In genomic region chr10:15122477-15123030, GRCh38 we compare ENCODE assay signal across 12 cellular contexts. TPM values are rescaled to one million over a fixed set of nuclear protein-coding genes. Genes with fewer than 3 reads are reported as not detected.
DNase-seq lines count a peak whose midpoint lies in the region; ATAC-seq and TF ChIP-seq lines count a peak whose summit lies in the region.
"Had no signal": no experiment of that assay in that cellular context is flagged by ENCODE, and none has a peak within 500 bp of the region (broad histone marks: within the 10 kb centered on the region; RNA-seq: fewer than 3 reads in every experiment).

No MANE protein-coding gene starts in this region.

- no peak overlapping the region for H3K4me2 ChIP-seq in mesendoderm (ENCODE audit: low read length)

- peaks cover 39% of the 10 kb centered on the region for H3K36me3 Mint-ChIP-seq in activated CD4-positive, alpha-beta T cell treated with anti-CD3 and anti-CD28 coated beads, Interleukin-2, amount 10 ng/mL, durations not matched to agents 7 days and 5 days (ENCODE audit: low read depth)
- H3K36me3 Mint-ChIP-seq in memory B cell = peaks cover 13% of the 10 kb centered on the region

- H3K79me2 ChIP-seq in mesendoderm (ENCODE audit: control insufficient read depth, insufficient read depth, low read length) = no peaks in the 10 kb centered on the region

- H3K27me3 Mint-ChIP-seq in activated CD4-positive, alpha-beta T cell treated with anti-CD3 and anti-CD28 coated beads, Interleukin-2, amount 10 ng/mL, durations not matched to agents 7 days and 5 days = no peaks in the 10 kb centered on the region
- H3K27me3 Mint-ChIP-seq in memory B cell = no peaks in the 10 kb centered on the region

- POLR2A ChIA-PET in activated CD4-positive, alpha-beta T cell treated with anti-CD3 and anti-CD28 coated beads, Interleukin-2, amount 10 ng/mL, durations not matched to agents 7 days and 5 days (lab: Charles Lee) = no interaction called here

- no peak overlapping the region for H2BK5ac ChIP-seq in mesendoderm (ENCODE audit: low read length)

- H3K27me3 ChIP-seq in dorsolateral prefrontal cortex = no peaks in the 10 kb centered on the region
- no peaks in the 10 kb centered on the region for H3K27me3 ChIP-seq in mesendoderm (ENCODE audit: insufficient read depth, low read length, poor library complexity)
- H3K27me3 ChIP-seq: gastroesophageal sphincter had no signal

- no peak overlapping the region for H4K8ac ChIP-seq in mesendoderm (ENCODE audit: low read depth, low read length)

- peaks cover 6% of the 10 kb centered on the region for H3K9me3 Mint-ChIP-seq in activated CD4-positive, alpha-beta T cell treated with anti-CD3 and anti-CD28 coated beads, Interleukin-2, amount 10 ng/mL, durations not matched to agents 7 days and 5 days
- no peaks in the 10 kb centered on the region for H3K9me3 Mint-ChIP-seq in memory B cell
- H3K9me3 Mint-ChIP-seq: neural crest cell had no signal

- WGBS in mesendoderm (ENCODE audit: extremely low coverage, insufficient coverage, low lambda C conversion rate) = no CpG with 5 or more reads among the region's 9 CpGs

- no peak overlapping the region for H3K23ac ChIP-seq in mesendoderm (ENCODE audit: low read length)

- H3K18ac ChIP-seq in mesendoderm (ENCODE audit: low read length) = no peak overlapping the region

- ATAC-seq in GM21723 (IDR thresholded peaks at IDR 0.05; ENCODE audit: unreplicated experiment) (peak; percentile 88), HG03439 (IDR thresholded peaks at IDR 0.05; ENCODE audit: unreplicated experiment) (peak; percentile 80), memory B cell (ENCODE audit: low read depth) (peak; percentile 27)
- ATAC-seq: gastroesophageal sphincter had no signal

- CTCF ChIA-PET in activated CD4-positive, alpha-beta T cell treated with anti-CD3 and anti-CD28 coated beads, Interleukin-2, amount 10 ng/mL, durations not matched to agents 7 days and 5 days (lab: Charles Lee) = interaction anchor here (0.5 to 1.4 kb wide), 3 partner anchors 10 to 431 kb away, joined by 3 to 5 read pairs (median 3); no protein-coding TSS in a partner anchor

- H2AK5ac ChIP-seq in mesendoderm (ENCODE audit: low read length) = no peak overlapping the region

- intact Hi-C loops in dorsolateral prefrontal cortex (cut with DNase I) = no loop called here

- H2BK120ac ChIP-seq in mesendoderm (ENCODE audit: low read depth, low read length) = no peak overlapping the region

- H3K4ac ChIP-seq in mesendoderm (ENCODE audit: low read depth, low read length) = no peak overlapping the region

- H2BK15ac ChIP-seq in mesendoderm (replicated peaks; ENCODE audit: low read depth) = no peak overlapping the region

- no peak for TF ChIP-seq CTCF in dorsolateral prefrontal cortex (IDR thresholded peaks at IDR 0.05 in 54 of 56, conservative IDR thresholded peaks at IDR 0.05 in 2 of 56; ENCODE audit: low read depth in 1 of 56, partially characterized antibody in 56 of 56)

- no peak overlapping the region for H3K56ac ChIP-seq in mesendoderm (ENCODE audit: low read length)

- no peaks in the 10 kb centered on the region for H3K79me1 ChIP-seq in mesendoderm (ENCODE audit: low read length)

- H3K4me3 ChIP-seq in dorsolateral prefrontal cortex = no peak overlapping the region
- H3K4me3 ChIP-seq in mesendoderm (ENCODE audit: low read length) = no peak overlapping the region
- H3K4me3 ChIP-seq: gastroesophageal sphincter had no signal

- peaks cover 48% of the 10 kb centered on the region for H3K4me1 Mint-ChIP-seq in activated CD4-positive, alpha-beta T cell treated with anti-CD3 and anti-CD28 coated beads, Interleukin-2, amount 10 ng/mL, durations not matched to agents 7 days and 5 days
- H3K4me1 Mint-ChIP-seq in memory B cell = no peaks in the 10 kb centered on the region
- H3K4me1 Mint-ChIP-seq: neural crest cell had no signal

- H3K27ac ChIP-seq in dorsolateral prefrontal cortex (no peak overlapping the region), mesendoderm (ENCODE audit: low read depth, low read length) (no peak overlapping the region)
- H3K27ac ChIP-seq: gastroesophageal sphincter had no signal

- H3K4me1 ChIP-seq in mesendoderm (ENCODE audit: control insufficient read depth, low read depth, low read length) = no peaks in the 10 kb centered on the region
- H3K4me1 ChIP-seq: gastroesophageal sphincter had no signal

- no peaks in the 10 kb centered on the region for H3K36me3 ChIP-seq in mesendoderm (ENCODE audit: control insufficient read depth, insufficient read depth, low read length)

- peak overlapping the region; percentile 41 for H3K27ac Mint-ChIP-seq in activated CD4-positive, alpha-beta T cell treated with anti-CD3 and anti-CD28 coated beads, Interleukin-2, amount 10 ng/mL, durations not matched to agents 7 days and 5 days
- H3K27ac Mint-ChIP-seq in memory B cell = no peak overlapping the region

- H4K5ac ChIP-seq in mesendoderm (ENCODE audit: low read length) = no peak overlapping the region

- H3K4me3 Mint-ChIP-seq in activated CD4-positive, alpha-beta T cell treated with anti-CD3 and anti-CD28 coated beads, Interleukin-2, amount 10 ng/mL, durations not matched to agents 7 days and 5 days = no peak overlapping the region
- no peak overlapping the region for H3K4me3 Mint-ChIP-seq in memory B cell
- H3K4me3 Mint-ChIP-seq: neural crest cell had no signal

- no peak overlapping the region for H3K9ac ChIP-seq in mesendoderm (ENCODE audit: low read length)

- no peak for DNase-seq in activated CD4-positive, alpha-beta T cell treated with anti-CD3 and anti-CD28 coated beads, Interleukin-2, amount 10 ng/mL, durations not matched to agents 7 days and 5 days
- no peak for DNase-seq in activated CD4-positive, alpha-beta T cell treated with anti-CD3 and anti-CD28 coated beads for 48 hours
- DNase-seq in memory B cell (ENCODE audit: low spot score in 2 of 2) = no peak
- DNase-seq in dorsolateral prefrontal cortex = no peak
- no peak for DNase-seq in NCI-H2227 treated with DMSO at 0.1 percent for 48 hours (lab: John Stamatoyannopoulos, UW)
- DNase-seq in mesendoderm = no peak
- DNase-seq: ACHN, aorta had no signal

RNA-seq across cellular contexts. Expression of gene RPP38, which starts 25.4 kb away (rescaled TPM):
- 10 to 100 TPM; 17.4 to 19.2 TPM for total RNA-seq in activated CD4-positive, alpha-beta T cell treated with anti-CD3 and anti-CD28 coated beads, Interleukin-2, amount 10 ng/mL, durations not matched to agents 7 days and 5 days
- 10 to 100 TPM in 41 of 120 experiments, 1 to 10 TPM in 79; 4.9 to 13.9 (median 9.2) TPM for total RNA-seq in dorsolateral prefrontal cortex
- polyA plus RNA-seq in mesendoderm (2013, experiment 1 of 2) = 22.9 TPM
- 22.8 TPM for polyA plus RNA-seq in mesendoderm (2013, experiment 2 of 2)

RNA-seq across cellular contexts. Expression of gene ACBD7, which starts 34.0 kb away (rescaled TPM):
- 1 to 10 TPM; 8.1 to 9.2 TPM for total RNA-seq in activated CD4-positive, alpha-beta T cell treated with anti-CD3 and anti-CD28 coated beads, Interleukin-2, amount 10 ng/mL, durations not matched to agents 7 days and 5 days
- 100 to 1,000 TPM in 4 of 120 experiments, 10 to 100 TPM in 116; 19.5 to 147 (median 53.8) TPM for total RNA-seq in dorsolateral prefrontal cortex
- polyA plus RNA-seq in mesendoderm (2013, experiment 1 of 2) = 1.9 TPM
- 2.2 TPM for polyA plus RNA-seq in mesendoderm (2013, experiment 2 of 2)
- total RNA-seq: aorta, gastroesophageal sphincter had no signal
- polyA plus RNA-seq: aorta had no signal

RNA-seq across cellular contexts. Expression of gene NMT2, which starts 45.9 kb away (rescaled TPM):
- total RNA-seq in activated CD4-positive, alpha-beta T cell treated with anti-CD3 and anti-CD28 coated beads, Interleukin-2, amount 10 ng/mL, durations not matched to agents 7 days and 5 days = 10 to 100 TPM; 47.7 to 50.9 TPM
- total RNA-seq in dorsolateral prefrontal cortex = 10 to 100 TPM; 20.0 to 80.1 (median 46.6) TPM
- 14.3 TPM for polyA plus RNA-seq in mesendoderm (2013, experiment 1 of 2)
- 14.1 TPM for polyA plus RNA-seq in mesendoderm (2013, experiment 2 of 2)

Comparison
In these comparisons a context has a peak if more than half of its experiments do, and no peak if none do; other contexts are left out.
1. ATAC-seq: peak in every context shown above with its lines; median percentile 88 in GM21723; 80 in HG03439; 27 in memory B cell.